Comparison of ENCODE assay signal across 18 cellular contexts in the genomic region with DNA sequence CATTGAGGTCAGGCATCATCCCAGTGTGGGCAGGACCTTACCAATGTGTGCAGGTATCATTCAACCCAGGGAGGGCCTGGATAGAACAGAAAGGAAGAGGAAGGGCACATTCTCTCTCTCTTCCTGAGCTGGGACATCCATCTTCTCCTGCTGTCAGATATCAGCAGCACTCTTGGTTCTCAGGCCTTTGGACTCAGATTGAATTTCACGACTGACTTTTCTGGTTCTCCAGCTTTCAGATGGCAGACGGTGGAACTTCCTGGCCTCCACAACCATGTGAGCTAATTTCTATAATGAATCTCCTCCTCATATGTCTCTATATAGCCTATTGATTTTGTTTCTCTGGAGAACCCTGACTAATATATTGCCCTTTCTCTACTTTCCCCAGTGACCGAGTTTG.
"Had no signal": no experiment of that assay in that cellular context is flagged by ENCODE, and none has a peak within 500 bp of the region (broad histone marks: within the 10 kb centered on the region; RNA-seq: fewer than 3 reads in every experiment).

No MANE protein-coding gene starts in this region.

- H3K27ac Mint-ChIP-seq: activated CD4-positive, alpha-beta T cell treated with anti-CD3 and anti-CD28 coated beads, Interleukin-2, amount 10 ng/mL, durations not matched to agents 24 days and 14 days; activated CD8-positive, alpha-beta T cell treated with anti-CD3 and anti-CD28 coated beads for 36 hours; activated naive CD4-positive, alpha-beta T cell treated with anti-CD3 and anti-CD28 coated beads, Interleukin-2, amount 10 ng/mL, durations not matched to agents 7 days and 5 days; activated naive CD8-positive, alpha-beta T cell treated with anti-CD3 and anti-CD28 coated beads, Interleukin-2, amount 50 U/mL, for 24 hours; endodermal cell had no signal

- H3K27me3 Mint-ChIP-seq: activated CD4-positive, alpha-beta T cell treated with anti-CD3 and anti-CD28 coated beads, Interleukin-2, amount 10 ng/mL, durations not matched to agents 24 days and 14 days; activated CD8-positive, alpha-beta T cell treated with anti-CD3 and anti-CD28 coated beads for 36 hours; activated naive CD4-positive, alpha-beta T cell treated with anti-CD3 and anti-CD28 coated beads, Interleukin-2, amount 10 ng/mL, durations not matched to agents 7 days and 5 days; activated naive CD8-positive, alpha-beta T cell treated with anti-CD3 and anti-CD28 coated beads, Interleukin-2, amount 50 U/mL, for 24 hours; central memory CD8-positive, alpha-beta T cell had no signal

- ATAC-seq: activated CD8-positive, alpha-beta T cell treated with anti-CD3 and anti-CD28 coated beads for 36 hours; activated naive CD8-positive, alpha-beta T cell treated with anti-CD3 and anti-CD28 coated beads, Interleukin-2, amount 50 U/mL, for 24 hours; activated T-cell treated with anti-CD3 and anti-CD28 coated beads, Interleukin-2, amount 50 U/mL, for 4 hours; left lobe of liver had no signal

- H3K4me3 Mint-ChIP-seq: activated CD4-positive, alpha-beta T cell treated with anti-CD3 and anti-CD28 coated beads, Interleukin-2, amount 10 ng/mL, durations not matched to agents 24 days and 14 days; activated CD8-positive, alpha-beta T cell treated with anti-CD3 and anti-CD28 coated beads for 36 hours; activated naive CD4-positive, alpha-beta T cell treated with anti-CD3 and anti-CD28 coated beads, Interleukin-2, amount 10 ng/mL, durations not matched to agents 7 days and 5 days; activated naive CD8-positive, alpha-beta T cell treated with anti-CD3 and anti-CD28 coated beads, Interleukin-2, amount 50 U/mL, for 24 hours; activated T-cell treated with anti-CD3 and anti-CD28 coated beads, Interleukin-2, amount 50 U/mL, for 4 hours; central memory CD8-positive, alpha-beta T cell; endodermal cell; nephron had no signal

- DNase-seq: activated CD4-positive, alpha-beta T cell treated with anti-CD3 and anti-CD28 coated beads, Interleukin-2, amount 10 ng/mL, durations not matched to agents 24 days and 14 days; activated CD8-positive, alpha-beta T cell treated with anti-CD3 and anti-CD28 coated beads for 36 hours; activated naive CD4-positive, alpha-beta T cell treated with anti-CD3 and anti-CD28 coated beads, Interleukin-2, amount 10 ng/mL, durations not matched to agents 7 days and 5 days; activated naive CD8-positive, alpha-beta T cell treated with anti-CD3 and anti-CD28 coated beads, Interleukin-2, amount 50 U/mL, for 24 hours; activated T-cell treated with anti-CD3 and anti-CD28 coated beads, Interleukin-2, amount 50 U/mL, for 4 hours; aorta; colonic mucosa; endodermal cell; foreskin melanocyte; hypothalamus; nucleus accumbens; stimulated activated CD4-positive, alpha-beta T cell treated with anti-CD3 and anti-CD28 coated beads, Interleukin-12 subunit alpha, Interleukin-12 subunit beta, amount 100 ng/mL, for 4 hours; stimulated activated CD4-positive, alpha-beta T cell treated with anti-CD3 and anti-CD28 coated beads, Interleukin-1b, Interleukin-23, amount 100 ng/mL, for 48 hours; stomach; T-helper 9 cell had no signal

- H3K9me3 Mint-ChIP-seq: activated CD4-positive, alpha-beta T cell treated with anti-CD3 and anti-CD28 coated beads, Interleukin-2, amount 10 ng/mL, durations not matched to agents 24 days and 14 days; activated CD8-positive, alpha-beta T cell treated with anti-CD3 and anti-CD28 coated beads for 36 hours; activated naive CD4-positive, alpha-beta T cell treated with anti-CD3 and anti-CD28 coated beads, Interleukin-2, amount 10 ng/mL, durations not matched to agents 7 days and 5 days; activated naive CD8-positive, alpha-beta T cell treated with anti-CD3 and anti-CD28 coated beads, Interleukin-2, amount 50 U/mL, for 24 hours; activated T-cell treated with anti-CD3 and anti-CD28 coated beads, Interleukin-2, amount 50 U/mL, for 4 hours; central memory CD8-positive, alpha-beta T cell; endodermal cell; nephron had no signal

- H3K36me3 Mint-ChIP-seq: activated naive CD4-positive, alpha-beta T cell treated with anti-CD3 and anti-CD28 coated beads, Interleukin-2, amount 10 ng/mL, durations not matched to agents 7 days and 5 days had no signal

- H3K4me1 Mint-ChIP-seq: activated CD4-positive, alpha-beta T cell treated with anti-CD3 and anti-CD28 coated beads, Interleukin-2, amount 10 ng/mL, durations not matched to agents 24 days and 14 days; activated naive CD4-positive, alpha-beta T cell treated with anti-CD3 and anti-CD28 coated beads, Interleukin-2, amount 10 ng/mL, durations not matched to agents 7 days and 5 days; activated naive CD8-positive, alpha-beta T cell treated with anti-CD3 and anti-CD28 coated beads, Interleukin-2, amount 50 U/mL, for 24 hours; central memory CD8-positive, alpha-beta T cell had no signal
